ENCODE assay signal across 1 cellular context in the genomic region with DNA sequence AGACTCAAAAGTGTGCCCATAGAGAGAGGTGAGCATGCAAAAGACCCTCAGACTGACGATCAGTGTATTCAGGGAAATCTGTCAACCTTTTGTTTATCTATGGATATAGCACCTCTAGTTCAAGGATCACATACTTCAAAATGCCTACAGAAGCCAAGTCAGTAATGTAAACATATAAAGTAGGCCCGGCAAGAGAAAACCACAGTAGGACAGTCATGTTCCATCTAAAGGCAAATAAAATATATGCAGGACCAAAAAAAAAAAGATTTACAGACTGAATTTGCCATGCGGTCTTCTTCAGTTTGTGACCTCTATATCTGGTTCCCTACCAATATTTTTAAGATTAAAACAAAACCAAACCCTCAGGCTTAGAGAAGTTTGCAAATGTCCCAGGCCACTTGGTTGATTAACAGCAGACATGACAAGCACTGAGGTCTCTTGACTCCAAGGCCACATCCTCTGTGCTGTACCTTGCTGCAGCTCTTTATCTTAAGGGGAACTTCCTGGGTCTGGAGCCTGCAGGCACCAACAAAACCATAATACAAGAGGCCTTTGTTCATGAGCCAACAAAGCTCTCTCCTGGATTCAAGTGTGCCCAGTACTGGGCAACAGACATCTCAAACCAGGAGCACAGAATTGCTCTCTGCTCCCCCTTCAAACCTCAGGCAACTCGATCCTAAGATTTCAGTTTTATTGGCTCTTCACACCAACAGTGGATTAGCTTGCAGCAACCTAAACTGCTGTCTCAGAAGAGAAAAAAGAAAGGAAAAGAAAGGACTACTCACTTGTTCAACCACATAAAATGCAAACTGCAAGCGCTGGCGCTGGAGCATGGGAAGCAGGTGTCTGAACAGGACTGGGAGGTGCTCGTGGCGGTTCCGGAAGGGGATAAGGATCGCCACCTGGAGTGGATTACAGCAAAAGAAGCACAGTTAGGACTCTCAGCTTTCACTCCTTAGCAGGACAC.
TF ChIP-seq lines count a peak whose summit lies in the region.

No MANE protein-coding gene starts in this region.

TF ChIP-seq in HepG2, 621 proteins besides CTCF, POLR2A, EP300 and RAD21 (continues in another document):
- TF ChIP-seq, protein P1, sequence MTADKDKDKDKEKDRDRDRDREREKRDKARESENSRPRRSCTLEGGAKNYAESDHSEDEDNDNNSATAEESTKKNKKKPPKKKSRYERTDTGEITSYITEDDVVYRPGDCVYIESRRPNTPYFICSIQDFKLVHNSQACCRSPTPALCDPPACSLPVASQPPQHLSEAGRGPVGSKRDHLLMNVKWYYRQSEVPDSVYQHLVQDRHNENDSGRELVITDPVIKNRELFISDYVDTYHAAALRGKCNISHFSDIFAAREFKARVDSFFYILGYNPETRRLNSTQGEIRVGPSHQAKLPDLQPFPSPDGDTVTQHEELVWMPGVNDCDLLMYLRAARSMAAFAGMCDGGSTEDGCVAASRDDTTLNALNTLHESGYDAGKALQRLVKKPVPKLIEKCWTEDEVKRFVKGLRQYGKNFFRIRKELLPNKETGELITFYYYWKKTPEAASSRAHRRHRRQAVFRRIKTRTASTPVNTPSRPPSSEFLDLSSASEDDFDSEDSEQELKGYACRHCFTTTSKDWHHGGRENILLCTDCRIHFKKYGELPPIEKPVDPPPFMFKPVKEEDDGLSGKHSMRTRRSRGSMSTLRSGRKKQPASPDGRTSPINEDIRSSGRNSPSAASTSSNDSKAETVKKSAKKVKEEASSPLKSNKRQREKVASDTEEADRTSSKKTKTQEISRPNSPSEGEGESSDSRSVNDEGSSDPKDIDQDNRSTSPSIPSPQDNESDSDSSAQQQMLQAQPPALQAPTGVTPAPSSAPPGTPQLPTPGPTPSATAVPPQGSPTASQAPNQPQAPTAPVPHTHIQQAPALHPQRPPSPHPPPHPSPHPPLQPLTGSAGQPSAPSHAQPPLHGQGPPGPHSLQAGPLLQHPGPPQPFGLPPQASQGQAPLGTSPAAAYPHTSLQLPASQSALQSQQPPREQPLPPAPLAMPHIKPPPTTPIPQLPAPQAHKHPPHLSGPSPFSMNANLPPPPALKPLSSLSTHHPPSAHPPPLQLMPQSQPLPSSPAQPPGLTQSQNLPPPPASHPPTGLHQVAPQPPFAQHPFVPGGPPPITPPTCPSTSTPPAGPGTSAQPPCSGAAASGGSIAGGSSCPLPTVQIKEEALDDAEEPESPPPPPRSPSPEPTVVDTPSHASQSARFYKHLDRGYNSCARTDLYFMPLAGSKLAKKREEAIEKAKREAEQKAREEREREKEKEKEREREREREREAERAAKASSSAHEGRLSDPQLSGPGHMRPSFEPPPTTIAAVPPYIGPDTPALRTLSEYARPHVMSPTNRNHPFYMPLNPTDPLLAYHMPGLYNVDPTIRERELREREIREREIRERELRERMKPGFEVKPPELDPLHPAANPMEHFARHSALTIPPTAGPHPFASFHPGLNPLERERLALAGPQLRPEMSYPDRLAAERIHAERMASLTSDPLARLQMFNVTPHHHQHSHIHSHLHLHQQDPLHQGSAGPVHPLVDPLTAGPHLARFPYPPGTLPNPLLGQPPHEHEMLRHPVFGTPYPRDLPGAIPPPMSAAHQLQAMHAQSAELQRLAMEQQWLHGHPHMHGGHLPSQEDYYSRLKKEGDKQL (CRISPR knock-in tag; IDR thresholded peaks at IDR 0.05; ENCODE audit: low read depth): peak; percentile 26; the same call in 1 of the 2 replicates
- TF ChIP-seq, protein P2, sequence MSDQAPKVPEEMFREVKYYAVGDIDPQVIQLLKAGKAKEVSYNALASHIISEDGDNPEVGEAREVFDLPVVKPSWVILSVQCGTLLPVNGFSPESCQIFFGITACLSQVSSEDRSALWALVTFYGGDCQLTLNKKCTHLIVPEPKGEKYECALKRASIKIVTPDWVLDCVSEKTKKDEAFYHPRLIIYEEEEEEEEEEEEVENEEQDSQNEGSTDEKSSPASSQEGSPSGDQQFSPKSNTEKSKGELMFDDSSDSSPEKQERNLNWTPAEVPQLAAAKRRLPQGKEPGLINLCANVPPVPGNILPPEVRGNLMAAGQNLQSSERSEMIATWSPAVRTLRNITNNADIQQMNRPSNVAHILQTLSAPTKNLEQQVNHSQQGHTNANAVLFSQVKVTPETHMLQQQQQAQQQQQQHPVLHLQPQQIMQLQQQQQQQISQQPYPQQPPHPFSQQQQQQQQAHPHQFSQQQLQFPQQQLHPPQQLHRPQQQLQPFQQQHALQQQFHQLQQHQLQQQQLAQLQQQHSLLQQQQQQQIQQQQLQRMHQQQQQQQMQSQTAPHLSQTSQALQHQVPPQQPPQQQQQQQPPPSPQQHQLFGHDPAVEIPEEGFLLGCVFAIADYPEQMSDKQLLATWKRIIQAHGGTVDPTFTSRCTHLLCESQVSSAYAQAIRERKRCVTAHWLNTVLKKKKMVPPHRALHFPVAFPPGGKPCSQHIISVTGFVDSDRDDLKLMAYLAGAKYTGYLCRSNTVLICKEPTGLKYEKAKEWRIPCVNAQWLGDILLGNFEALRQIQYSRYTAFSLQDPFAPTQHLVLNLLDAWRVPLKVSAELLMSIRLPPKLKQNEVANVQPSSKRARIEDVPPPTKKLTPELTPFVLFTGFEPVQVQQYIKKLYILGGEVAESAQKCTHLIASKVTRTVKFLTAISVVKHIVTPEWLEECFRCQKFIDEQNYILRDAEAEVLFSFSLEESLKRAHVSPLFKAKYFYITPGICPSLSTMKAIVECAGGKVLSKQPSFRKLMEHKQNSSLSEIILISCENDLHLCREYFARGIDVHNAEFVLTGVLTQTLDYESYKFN (CRISPR knock-in tag; conservative IDR thresholded peaks at IDR 0.05): peak; percentile 81
- TF ChIP-seq ARNTL (CRISPR knock-in tag; IDR thresholded peaks at IDR 0.05) (peak; percentile 48; the same call in 1 of the 2 replicates), NONO (IDR thresholded peaks at IDR 0.05) (no peak), NONO (CRISPR knock-in tag; conservative IDR thresholded peaks at IDR 0.05) (no peak), ZFP36 (IDR thresholded peaks at IDR 0.05; ENCODE audit: borderline replicate concordance, low read depth, low read length, partially characterized antibody) (no peak), NCOA1 (CRISPR knock-in tag; IDR thresholded peaks at IDR 0.05) (no peak), KLF13 (CRISPR knock-in tag; IDR thresholded peaks at IDR 0.05) (no peak), FOSL1 (CRISPR knock-in tag; IDR thresholded peaks at IDR 0.05; ENCODE audit: borderline replicate concordance) (peak; percentile 18; the same call in 1 of the 2 replicates), ZSCAN22 (CRISPR knock-in tag; IDR thresholded peaks at IDR 0.05) (no peak), TBP (CRISPR knock-in tag; IDR thresholded peaks at IDR 0.05) (no peak), CBX1 (IDR thresholded peaks at IDR 0.05; ENCODE audit: low read depth) (no peak), SOX5 (CRISPR knock-in tag; IDR thresholded peaks at IDR 0.05; ENCODE audit: borderline replicate concordance) (peak; percentile 59; the same call in 1 of the 2 replicates), NCOR1 (IDR thresholded peaks at IDR 0.05; ENCODE audit: borderline replicate concordance, low read length) (peak; percentile 52; the same call in 1 of the 2 replicates), DPF2 (CRISPR knock-in tag; IDR thresholded peaks at IDR 0.05; ENCODE audit: borderline replicate concordance, low read depth) (peak; percentile 54; the same call in 1 of the 2 replicates), ZNF761 (CRISPR knock-in tag; conservative IDR thresholded peaks at IDR 0.05) (0 out of 2 replicates have a peak, but pooled peaks have one; percentile 40), STAT5B (CRISPR knock-in tag; IDR thresholded peaks at IDR 0.05) (no peak), FIP1L1 (IDR thresholded peaks at IDR 0.05; ENCODE audit: borderline replicate concordance, insufficient read depth, low read depth, low read length) (0 out of 2 replicates have a peak, but pooled peaks have one; percentile 50), ZNF292 (CRISPR knock-in tag; IDR thresholded peaks at IDR 0.05; ENCODE audit: borderline replicate concordance, low read depth) (no peak; the same call in 1 of the 2 replicates), TCF7 (IDR thresholded peaks at IDR 0.05; ENCODE audit: low read depth) (peak; percentile 35), FOXA1 (IDR thresholded peaks at IDR 0.05) (0 out of 2 replicates have a peak, but pooled peaks have one; percentile 25), FOXA1 (CRISPR knock-in tag; IDR thresholded peaks at IDR 0.05) (peak; percentile 53), GABPA (IDR thresholded peaks at IDR 0.05; ENCODE audit: low read depth, low read length) (no peak), GABPA (CRISPR knock-in tag; IDR thresholded peaks at IDR 0.05; ENCODE audit: low read depth) (no peak), ZBTB7B (CRISPR knock-in tag; IDR thresholded peaks at IDR 0.05) (peak; percentile 98), MBNL3 (CRISPR knock-in tag; conservative IDR thresholded peaks at IDR 0.05) (no peak), ZNF441 (CRISPR knock-in tag; IDR thresholded peaks at IDR 0.05; ENCODE audit: borderline replicate concordance) (no peak), ZFAT (CRISPR knock-in tag; conservative IDR thresholded peaks at IDR 0.05) (no peak), ZSCAN29 (CRISPR knock-in tag; conservative IDR thresholded peaks at IDR 0.05) (0 out of 2 replicates have a peak, but pooled peaks have one; percentile 50), ZNF883 (CRISPR knock-in tag; IDR thresholded peaks at IDR 0.05; ENCODE audit: not compliant biosample characterization) (no peak), ZNF556 (CRISPR knock-in tag; IDR thresholded peaks at IDR 0.05; ENCODE audit: borderline replicate concordance) (0 out of 2 replicates have a peak, but pooled peaks have one; percentile 60), NFYC (CRISPR knock-in tag; IDR thresholded peaks at IDR 0.05) (no peak), NR2F2 (IDR thresholded peaks at IDR 0.05; ENCODE audit: borderline replicate concordance, low read depth) (peak; percentile 60; the same call in 1 of the 2 replicates), MZF1 (CRISPR knock-in tag; IDR thresholded peaks at IDR 0.05; ENCODE audit: borderline replicate concordance) (no peak), NCOA2 (CRISPR knock-in tag; IDR thresholded peaks at IDR 0.05) (peak; percentile 59), GATA4 (IDR thresholded peaks at IDR 0.05; ENCODE audit: borderline replicate concordance, low read depth) (peak; percentile 28; the same call in 1 of the 2 replicates), ZNF124 (CRISPR knock-in tag; IDR thresholded peaks at IDR 0.05) (no peak), ZNF263 (CRISPR knock-in tag; IDR thresholded peaks at IDR 0.05) (no peak), ZNF616 (CRISPR knock-in tag; IDR thresholded peaks at IDR 0.05; ENCODE audit: low read depth) (no peak)
- TF ChIP-seq, protein P3, sequence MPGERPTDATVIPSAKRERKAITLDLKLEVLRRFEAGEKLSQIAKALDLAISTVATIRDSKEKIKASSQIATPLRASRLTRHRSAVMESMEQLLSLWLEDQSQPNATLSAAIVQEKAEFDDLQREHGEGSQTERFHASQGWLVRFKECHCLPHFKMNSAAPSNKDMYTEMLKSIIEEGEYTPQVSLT (CRISPR knock-in tag; IDR thresholded peaks at IDR 0.05; ENCODE audit: borderline replicate concordance, low read depth): no peak
- TF ChIP-seq, protein P4, sequence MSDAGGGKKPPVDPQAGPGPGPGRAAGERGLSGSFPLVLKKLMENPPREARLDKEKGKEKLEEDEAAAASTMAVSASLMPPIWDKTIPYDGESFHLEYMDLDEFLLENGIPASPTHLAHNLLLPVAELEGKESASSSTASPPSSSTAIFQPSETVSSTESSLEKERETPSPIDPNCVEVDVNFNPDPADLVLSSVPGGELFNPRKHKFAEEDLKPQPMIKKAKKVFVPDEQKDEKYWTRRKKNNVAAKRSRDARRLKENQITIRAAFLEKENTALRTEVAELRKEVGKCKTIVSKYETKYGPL (CRISPR knock-in tag; IDR thresholded peaks at IDR 0.05): no peak
- TF ChIP-seq, protein P5, sequence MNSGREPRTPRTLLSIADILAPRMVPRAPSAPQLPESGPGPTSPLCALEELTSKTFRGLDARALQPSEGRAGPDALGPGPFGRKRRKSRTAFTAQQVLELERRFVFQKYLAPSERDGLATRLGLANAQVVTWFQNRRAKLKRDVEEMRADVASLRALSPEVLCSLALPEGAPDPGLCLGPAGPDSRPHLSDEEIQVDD (CRISPR knock-in tag; IDR thresholded peaks at IDR 0.05; ENCODE audit: borderline replicate concordance): no peak
- TF ChIP-seq, protein P6, sequence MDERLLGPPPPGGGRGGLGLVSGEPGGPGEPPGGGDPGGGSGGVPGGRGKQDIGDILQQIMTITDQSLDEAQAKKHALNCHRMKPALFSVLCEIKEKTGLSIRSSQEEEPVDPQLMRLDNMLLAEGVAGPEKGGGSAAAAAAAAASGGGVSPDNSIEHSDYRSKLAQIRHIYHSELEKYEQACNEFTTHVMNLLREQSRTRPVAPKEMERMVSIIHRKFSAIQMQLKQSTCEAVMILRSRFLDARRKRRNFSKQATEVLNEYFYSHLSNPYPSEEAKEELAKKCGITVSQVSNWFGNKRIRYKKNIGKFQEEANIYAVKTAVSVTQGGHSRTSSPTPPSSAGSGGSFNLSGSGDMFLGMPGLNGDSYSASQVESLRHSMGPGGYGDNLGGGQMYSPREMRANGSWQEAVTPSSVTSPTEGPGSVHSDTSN (CRISPR knock-in tag; IDR thresholded peaks at IDR 0.05): no peak
- TF ChIP-seq, protein P7, sequence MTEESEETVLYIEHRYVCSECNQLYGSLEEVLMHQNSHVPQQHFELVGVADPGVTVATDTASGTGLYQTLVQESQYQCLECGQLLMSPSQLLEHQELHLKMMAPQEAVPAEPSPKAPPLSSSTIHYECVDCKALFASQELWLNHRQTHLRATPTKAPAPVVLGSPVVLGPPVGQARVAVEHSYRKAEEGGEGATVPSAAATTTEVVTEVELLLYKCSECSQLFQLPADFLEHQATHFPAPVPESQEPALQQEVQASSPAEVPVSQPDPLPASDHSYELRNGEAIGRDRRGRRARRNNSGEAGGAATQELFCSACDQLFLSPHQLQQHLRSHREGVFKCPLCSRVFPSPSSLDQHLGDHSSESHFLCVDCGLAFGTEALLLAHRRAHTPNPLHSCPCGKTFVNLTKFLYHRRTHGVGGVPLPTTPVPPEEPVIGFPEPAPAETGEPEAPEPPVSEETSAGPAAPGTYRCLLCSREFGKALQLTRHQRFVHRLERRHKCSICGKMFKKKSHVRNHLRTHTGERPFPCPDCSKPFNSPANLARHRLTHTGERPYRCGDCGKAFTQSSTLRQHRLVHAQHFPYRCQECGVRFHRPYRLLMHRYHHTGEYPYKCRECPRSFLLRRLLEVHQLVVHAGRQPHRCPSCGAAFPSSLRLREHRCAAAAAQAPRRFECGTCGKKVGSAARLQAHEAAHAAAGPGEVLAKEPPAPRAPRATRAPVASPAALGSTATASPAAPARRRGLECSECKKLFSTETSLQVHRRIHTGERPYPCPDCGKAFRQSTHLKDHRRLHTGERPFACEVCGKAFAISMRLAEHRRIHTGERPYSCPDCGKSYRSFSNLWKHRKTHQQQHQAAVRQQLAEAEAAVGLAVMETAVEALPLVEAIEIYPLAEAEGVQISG (CRISPR knock-in tag; IDR thresholded peaks at IDR 0.05): peak; percentile 19; the same call in 1 of the 2 replicates
